ENCODE assay signal across 28 cellular contexts in genomic region chr3:148238421-148238821, GRCh38.
DNase-seq lines count a peak whose midpoint lies in the region; ATAC-seq, FAIRE-seq and TF ChIP-seq lines count a peak whose summit lies in the region.
"Had no signal": no experiment of that assay in that cellular context is flagged by ENCODE, and none has a peak within 500 bp of the region (broad histone marks: within the 10 kb centered on the region; RNA-seq: fewer than 3 reads in every experiment).

No MANE protein-coding gene starts in this region.

- H3K36me3 ChIP-seq in GM06990 (ENCODE audit: control insufficient read depth, insufficient read depth, low read length): no peaks in the 10 kb centered on the region
- H3K36me3 ChIP-seq: BLaER1 treated with 17β-estradiol and CSF1 and Interleukin-3, amounts not matched to agents 10 nM and 100 nM; gastroesophageal sphincter; transverse colon had no signal

- ATAC-seq in GM21825 (IDR thresholded peaks at IDR 0.05; ENCODE audit: unreplicated experiment): no peak
- ATAC-seq: esophagus mucosa, gastroesophageal sphincter, left colon, mucosa of descending colon had no signal

- TF ChIP-seq CTCF in GM06990 (IDR thresholded peaks at IDR 0.05; ENCODE audit: insufficient read depth, low read length, poor library complexity, severe bottlenecking) (no peak), foreskin fibroblast (IDR thresholded peaks at IDR 0.05; ENCODE audit: low read depth, low read length) (no peak)

- H3K4me3 ChIP-seq in GM06990 (replicated peaks; ENCODE audit: low read depth, low read length) (no peak overlapping the region), foreskin fibroblast (ENCODE audit: low read depth in 1 of 2, low read length in 2 of 2) (no peak overlapping the region)
- H3K4me3 ChIP-seq: BLaER1 treated with 17β-estradiol and CSF1 and Interleukin-3, amounts not matched to agents 10 nM and 100 nM; gastroesophageal sphincter; mucosa of descending colon; transverse colon had no signal

- no peaks in the 10 kb centered on the region for H3K27me3 ChIP-seq in GM06990 (replicated peaks; ENCODE audit: control insufficient read depth, insufficient read depth, low read length)
- H3K27me3 ChIP-seq: BLaER1 treated with 17β-estradiol and CSF1 and Interleukin-3, amounts not matched to agents 10 nM and 100 nM; gastroesophageal sphincter; transverse colon had no signal

- peak; percentile 11 for DNase-seq in GM06990 (ENCODE audit: extremely low read depth, insufficient read length)
- DNase-seq in H4 (ENCODE audit: low spot score): peak; percentile 45
- DNase-seq in SW480 (ENCODE audit: low spot score): peak; percentile 10
- DNase-seq in foreskin fibroblast: peak; percentile 21 to 62
- DNase-seq in frontal cortex (ENCODE audit: low spot score in 2 of 2): no peak
- no peak for DNase-seq in NCI-H1436 (lab: John Stamatoyannopoulos, UW)
- DNase-seq: activated CD4-positive, alpha-beta T cell treated with anti-CD3 and anti-CD28 coated beads for 48 hours; activated effector memory CD4-positive, alpha-beta T cell treated with anti-CD3 and anti-CD28 coated beads, Interleukin-2, amount 50 U/mL, for 16 hours; activated naive CD8-positive, alpha-beta T cell treated with anti-CD3 and anti-CD28 coated beads for 36 hours; cerebellar nuclear complex; DMS153; immature natural killer cell; left colon; mammary epithelial cell; MM.1S; mucosa of descending colon; NCI-H2029; NCI-H526 treated with DMSO at 0.1 percent for 48 hours; Right ventricle myocardium superior; stimulated activated CD4-positive, alpha-beta T cell treated with anti-CD3 and anti-CD28 coated beads, Interleukin-4, amount 100 ng/mL, for 4 hours; SW 1271; T-helper 9 cell; transverse colon had no signal

- no peak for FAIRE-seq in frontal cortex (lab: Jason Lieb, UNC)
- FAIRE-seq: H1 had no signal

Comparison
In these comparisons a context has a peak if more than half of its experiments do, and no peak if none do; other contexts are left out.
1. DNase-seq: peak in GM06990 (single experiment), H4 (single experiment), SW480 (single experiment) and foreskin fibroblast (2 of 2); none in frontal cortex (0 of 2) and NCI-H1436 (single experiment).